In genomic region chr19:5873617-5874199, GRCh38 we compare ENCODE assay signal across 22 cellular contexts. TPM values are rescaled to one million over a fixed set of nuclear protein-coding genes. Genes with fewer than 3 reads are reported as not detected.
DNase-seq lines count a peak whose midpoint lies in the region; ATAC-seq and TF ChIP-seq lines count a peak whose summit lies in the region.
"Had no signal": no experiment of that assay in that cellular context is flagged by ENCODE, and none has a peak within 500 bp of the region (broad histone marks: within the 10 kb centered on the region; RNA-seq: fewer than 3 reads in every experiment).

No MANE protein-coding gene starts in this region.

- no CpG with 5 or more reads among the region's 12 CpGs for WGBS in neuronal stem cell (ENCODE audit: extremely low coverage in 2 of 2, insufficient read length in 2 of 2, insufficient replicate concordance in 1 of 2), 2 donors
- WGBS in mesendoderm (ENCODE audit: extremely low coverage, insufficient coverage, low lambda C conversion rate), result no CpG with 5 or more reads among the region's 12 CpGs

- no peak overlapping the region for H4K5ac ChIP-seq in mesendoderm (ENCODE audit: low read length)

- H2BK15ac ChIP-seq in neuronal stem cell (ENCODE audit: low read length) (no peak overlapping the region), mesendoderm (replicated peaks; ENCODE audit: low read depth) (no peak overlapping the region)

- H3K4ac ChIP-seq in neuronal stem cell (ENCODE audit: low read length) (no peak overlapping the region), mesendoderm (ENCODE audit: low read depth, low read length) (no peak overlapping the region)

- H3K79me1 ChIP-seq in neuronal stem cell (ENCODE audit: low read depth, low read length) (no peaks in the 10 kb centered on the region), mesendoderm (ENCODE audit: low read length) (no peaks in the 10 kb centered on the region)

- H3K9me2 ChIP-seq in Karpas-422 (replicated peaks; ENCODE audit: insufficient read depth, low read length), result no peaks in the 10 kb centered on the region

- H2AK5ac ChIP-seq in neuronal stem cell (ENCODE audit: low read depth, low read length) (no peak overlapping the region), mesendoderm (ENCODE audit: low read length) (no peak overlapping the region)

- no peak overlapping the region for H4K8ac ChIP-seq in neuronal stem cell (ENCODE audit: low read depth, low read length)
- no peak overlapping the region for H4K8ac ChIP-seq in mesendoderm (ENCODE audit: low read depth, low read length)

- no peak overlapping the region for H2BK12ac ChIP-seq in neuronal stem cell (ENCODE audit: low read length)

- no peak overlapping the region for H3K4me2 ChIP-seq in Karpas-422 (ENCODE audit: low read depth, low read length, poor library complexity, severe bottlenecking)
- no peak overlapping the region for H3K4me2 ChIP-seq in neuronal stem cell (ENCODE audit: insufficient read depth, low read length, poor library complexity, severe bottlenecking)
- no peak overlapping the region for H3K4me2 ChIP-seq in mesendoderm (ENCODE audit: low read length)
- H3K4me2 ChIP-seq: BLaER1 had no signal

- peak; percentile 49 for ATAC-seq in left colon
- ATAC-seq: GM12878 had no signal

- H3K14ac ChIP-seq in neuronal stem cell (ENCODE audit: low read length), result no peak overlapping the region

- H3K27ac ChIP-seq in Karpas-422 (ENCODE audit: low read length) (no peak overlapping the region), neuronal stem cell (replicated peaks; ENCODE audit: low read length) (no peak overlapping the region), mesendoderm (ENCODE audit: low read depth, low read length) (no peak overlapping the region), ascending aorta (no peak overlapping the region)
- H3K27ac ChIP-seq: 22Rv1, BLaER1, GM23248, HL-60 had no signal

- H3K79me2 ChIP-seq in Karpas-422 (ENCODE audit: low read length) (no peaks in the 10 kb centered on the region), mesendoderm (ENCODE audit: control insufficient read depth, insufficient read depth, low read length) (no peaks in the 10 kb centered on the region)

- peak overlapping the region; percentile 45 for H2BK5ac ChIP-seq in neuronal stem cell (ENCODE audit: low read length)
- H2BK5ac ChIP-seq in mesendoderm (ENCODE audit: low read length), result no peak overlapping the region

- H3K56ac ChIP-seq in mesendoderm (ENCODE audit: low read length), result no peak overlapping the region

- intact Hi-C loops in left colon (cut with DNase I, micrococcal nuclease), result no loop called here
- intact Hi-C loops in ascending aorta (cut with DNase I), result no loop called here

- H3K18ac ChIP-seq in neuronal stem cell (ENCODE audit: low read length) (no peak overlapping the region), mesendoderm (ENCODE audit: low read length) (no peak overlapping the region)

- H3K4me1 ChIP-seq in Karpas-422 (ENCODE audit: low read length), result no peaks in the 10 kb centered on the region
- H3K4me1 ChIP-seq in neuronal stem cell (ENCODE audit: control insufficient read depth in 2 of 2, insufficient read depth in 1 of 2, low read depth in 1 of 2, low read length in 2 of 2), result peaks cover 2 to 14% of the 10 kb centered on the region in 2 donors
- no peaks in the 10 kb centered on the region for H3K4me1 ChIP-seq in mesendoderm (ENCODE audit: control insufficient read depth, low read depth, low read length)
- H3K4me1 ChIP-seq in ascending aorta, result no peaks in the 10 kb centered on the region

- no peaks in the 10 kb centered on the region for H3K9me3 ChIP-seq in Karpas-422 (ENCODE audit: low read length)
- H3K9me3 ChIP-seq in neuronal stem cell (replicated peaks in 1 of 2; ENCODE audit: control insufficient read depth in 2 of 2, insufficient read depth in 1 of 2, low read depth in 1 of 2, low read length in 2 of 2), result peaks cover 0 to 2% of the 10 kb centered on the region in 2 donors
- H3K9me3 ChIP-seq in ascending aorta, result no peaks in the 10 kb centered on the region
- H3K9me3 ChIP-seq: BLaER1 had no signal

- no peak for TF ChIP-seq CTCF in ascending aorta (IDR thresholded peaks at IDR 0.05)

- H3K36me3 ChIP-seq in Karpas-422 (ENCODE audit: insufficient read depth, low read length) (no peaks in the 10 kb centered on the region), neuronal stem cell (replicated peaks in 1 of 2; ENCODE audit: control insufficient read depth in 2 of 2, insufficient read depth in 2 of 2, low read length in 2 of 2) (no peaks in the 10 kb centered on the region), mesendoderm (ENCODE audit: control insufficient read depth, insufficient read depth, low read length) (no peaks in the 10 kb centered on the region), ascending aorta (no peaks in the 10 kb centered on the region)
- H3K36me3 ChIP-seq: BLaER1 had no signal

- H3K23ac ChIP-seq in neuronal stem cell (ENCODE audit: low read depth, low read length, poor library complexity) (no peak overlapping the region), mesendoderm (ENCODE audit: low read length) (no peak overlapping the region)

- H3K4me3 ChIP-seq in Karpas-422 (ENCODE audit: low read length) (no peak overlapping the region), neuronal stem cell (ENCODE audit: low read length in 2 of 2) (peak overlapping the region in 1 of 2 donors; percentile 23), mesendoderm (ENCODE audit: low read length) (no peak overlapping the region), ascending aorta (no peak overlapping the region)
- H3K4me3 ChIP-seq: BLaER1, GM12878, GM23248 had no signal

- no peak overlapping the region for H4K91ac ChIP-seq in neuronal stem cell (ENCODE audit: low read depth, low read length, poor library complexity)

- H4K20me1 ChIP-seq in Karpas-422 (ENCODE audit: insufficient read depth, low read depth, low read length), result no peaks in the 10 kb centered on the region
- H4K20me1 ChIP-seq: BLaER1 had no signal

- no peak overlapping the region for H2BK120ac ChIP-seq in neuronal stem cell (ENCODE audit: low read depth, low read length)
- no peak overlapping the region for H2BK120ac ChIP-seq in mesendoderm (ENCODE audit: low read depth, low read length)

- DNase-seq in DMS53 (lab: John Stamatoyannopoulos, UW) (peak; percentile 25), DMS53 treated with DMSO at 0.1 percent for 48 hours (lab: John Stamatoyannopoulos, UW; ENCODE audit: unreplicated experiment) (no peak), Karpas-422 (peak; percentile 2), left colon (no peak), neuronal stem cell (ENCODE audit: low spot score) (no peak), mesendoderm (no peak), ascending aorta (ENCODE audit: low spot score in 2 of 2) (no peak), NCI-H2196 (lab: John Stamatoyannopoulos, UW; ENCODE audit: unreplicated experiment) (no peak)
- DNase-seq: CD4-positive, alpha-beta memory T cell; DMS153; DND-41 had no signal

- H2AFZ ChIP-seq in Karpas-422 (ENCODE audit: low read length) (no peak overlapping the region), neuronal stem cell (ENCODE audit: low read length) (no peak overlapping the region)
- H2AFZ ChIP-seq: GM23248 had no signal

- H3K27me3 ChIP-seq in Karpas-422 (ENCODE audit: low read length) (no peaks in the 10 kb centered on the region), neuronal stem cell (ENCODE audit: control insufficient read depth in 3 of 3, insufficient read depth in 3 of 3, low read depth in 1 of 3, low read length in 3 of 3) (no peaks in the 10 kb centered on the region), mesendoderm (ENCODE audit: insufficient read depth, low read length, poor library complexity) (no peaks in the 10 kb centered on the region), ascending aorta (no peaks in the 10 kb centered on the region)
- H3K27me3 ChIP-seq: BLaER1 had no signal

- H3K9ac ChIP-seq in Karpas-422 (ENCODE audit: low read length), result no peak overlapping the region
- H3K9ac ChIP-seq in neuronal stem cell (ENCODE audit: low read depth, low read length, poor library complexity), result no peak overlapping the region
- H3K9ac ChIP-seq in mesendoderm (ENCODE audit: low read length), result no peak overlapping the region
- H3K9ac ChIP-seq: BLaER1, GM23248 had no signal

RNA-seq across cellular contexts. Expression of gene FUT5, which starts 3.4 kb away (rescaled TPM):
- total RNA-seq in Karpas-422 (2014; rRNA removed; shearing (Covaris generic); ENCODE audit: low replicate concordance), result not detected in 2 replicates
- total RNA-seq in left colon, result not detected
- 0.38 TPM for polyA plus RNA-seq in neuronal stem cell (2013, experiment 1 of 2)
- 0.39 TPM for polyA plus RNA-seq in neuronal stem cell (2013, experiment 2 of 2)
- not detected for polyA plus RNA-seq in mesendoderm (2013, experiment 1 of 2)
- not detected for polyA plus RNA-seq in mesendoderm (2013, experiment 2 of 2)
- not detected for total RNA-seq in ascending aorta
- total RNA-seq: A673, G401, GM12878, GM23248, HT1080, IMR-90 had no signal
- polyA plus RNA-seq: AG04450; CD14-positive monocyte; CD4-positive, alpha-beta memory T cell; GM12878; GM23248; IMR-90 had no signal

RNA-seq across cellular contexts. Expression of gene FUT3, which starts 22.5 kb away (rescaled TPM):
- not detected in 2 replicates for total RNA-seq in Karpas-422 (2014; rRNA removed; shearing (Covaris generic); ENCODE audit: low replicate concordance)
- total RNA-seq in left colon (100 to 1,000 TPM; 224 to 253 TPM), ascending aorta (not detected)
- polyA plus RNA-seq in neuronal stem cell (2013, experiment 1 of 2), result 1.4 TPM
- 1.3 TPM for polyA plus RNA-seq in neuronal stem cell (2013, experiment 2 of 2)
- 0.08 TPM for polyA plus RNA-seq in mesendoderm (2013, experiment 1 of 2)
- 0.07 TPM for polyA plus RNA-seq in mesendoderm (2013, experiment 2 of 2)
- total RNA-seq: A673, G401, GM23248, HT1080, IMR-90 had no signal
- polyA plus RNA-seq: AG04450; CD14-positive monocyte; CD4-positive, alpha-beta memory T cell; GM23248; IMR-90 had no signal

RNA-seq across cellular contexts. Expression of gene NDUFA11, which starts 29.9 kb away (rescaled TPM):
- 217 and 384 TPM in 2 replicates for total RNA-seq in Karpas-422 (2014; rRNA removed; shearing (Covaris generic); ENCODE audit: low replicate concordance)
- total RNA-seq in left colon (100 to 1,000 TPM; 175 to 187 TPM), ascending aorta (205 TPM)
- 244 TPM for polyA plus RNA-seq in neuronal stem cell (2013, experiment 1 of 2)
- 235 TPM for polyA plus RNA-seq in neuronal stem cell (2013, experiment 2 of 2)
- polyA plus RNA-seq in mesendoderm (2013, experiment 1 of 2), result 299 TPM
- 304 TPM for polyA plus RNA-seq in mesendoderm (2013, experiment 2 of 2)

RNA-seq across cellular contexts. Expression of gene VMAC, which starts 31.0 kb away (rescaled TPM):
- total RNA-seq in Karpas-422 (2014; rRNA removed; shearing (Covaris generic); ENCODE audit: low replicate concordance), result 8.9 and 19.8 TPM in 2 replicates
- total RNA-seq in left colon (1 to 10 TPM; 6.0 to 6.3 TPM), ascending aorta (15.2 TPM)
- 2.7 TPM for polyA plus RNA-seq in neuronal stem cell (2013, experiment 1 of 2)
- polyA plus RNA-seq in neuronal stem cell (2013, experiment 2 of 2), result 2.4 TPM
- polyA plus RNA-seq in mesendoderm (2013, experiment 1 of 2), result 0.76 TPM
- 0.70 TPM for polyA plus RNA-seq in mesendoderm (2013, experiment 2 of 2)

RNA-seq across cellular contexts. Expression of gene FUT6, which starts 34.2 kb away (rescaled TPM):
- not detected in 2 replicates for total RNA-seq in Karpas-422 (2014; rRNA removed; shearing (Covaris generic); ENCODE audit: low replicate concordance)
- total RNA-seq in left colon (10 to 100 TPM; 61.6 to 74.8 TPM), ascending aorta (not detected)
- 0.11 TPM for polyA plus RNA-seq in neuronal stem cell (2013, experiment 1 of 2)
- 0.06 TPM for polyA plus RNA-seq in neuronal stem cell (2013, experiment 2 of 2)
- not detected for polyA plus RNA-seq in mesendoderm (2013, experiment 1 of 2)
- polyA plus RNA-seq in mesendoderm (2013, experiment 2 of 2), result not detected
- total RNA-seq: A673; CD4-positive, alpha-beta memory T cell; G401; GM12878; GM23248; HT1080; IMR-90 had no signal
- polyA plus RNA-seq: AG04450; CD14-positive monocyte; CD4-positive, alpha-beta memory T cell; GM12878; GM23248; IMR-90 had no signal

Comparison
In these comparisons a context has a peak if more than half of its experiments do, and no peak if none do; other contexts are left out.
1. DNase-seq: peak in DMS53 (single experiment) and Karpas-422 (single experiment); none in DMS53 treated with DMSO at 0.1 percent for 48 hours (single experiment), left colon (0 of 2), neuronal stem cell (single experiment), mesendoderm (single experiment), ascending aorta (0 of 2) and NCI-H2196 (single experiment).
2. RNA of gene FUT3, which starts 22.5 kb away (total RNA-seq): 224 to 253 TPM in left colon; not detected in Karpas-422 and not detected in ascending aorta (single experiment); every median in the first group is over 100 times any median in the second.